Comparison of ENCODE assay signal across 9 cellular contexts in genomic region chr12:123242083-123242904, GRCh38. TPM values are rescaled to one million over a fixed set of nuclear protein-coding genes. Genes with fewer than 3 reads are reported as not detected.
DNase-seq lines count a peak whose midpoint lies in the region; ATAC-seq, FAIRE-seq and TF ChIP-seq lines count a peak whose summit lies in the region.
"Had no signal": no experiment of that assay in that cellular context is flagged by ENCODE, and none has a peak within 500 bp of the region (broad histone marks: within the 10 kb centered on the region; RNA-seq: fewer than 3 reads in every experiment).

No MANE protein-coding gene starts in this region.

- 48 to 58% methylated on average over 4 to 11 of the region's 11 CpGs for WGBS in transverse colon (ENCODE audit: low coverage in 1 of 2), 2 donors

- no peaks in the 10 kb centered on the region for H4K20me1 ChIP-seq in endothelial cell of umbilical vein (replicated peaks; ENCODE audit: control insufficient read depth, extremely low read depth, insufficient read depth, low read length)

- TF ChIP-seq POLR2A in endothelial cell of umbilical vein (IDR thresholded peaks at IDR 0.05; ENCODE audit: low read depth, low read length) = no peak
- no peak for TF ChIP-seq POLR2A in transverse colon (IDR thresholded peaks at IDR 0.05)

- no peak overlapping the region for H3K4me3 Mint-ChIP-seq in progenitor cell of endocrine pancreas (ENCODE audit: low read depth)

- no peak overlapping the region for H3K4me2 ChIP-seq in endothelial cell of umbilical vein (ENCODE audit: insufficient read depth, low read length)

- H3K36me3 ChIP-seq in KOPT-K1 (ENCODE audit: insufficient read depth, low read length) (peaks cover 57% of the 10 kb centered on the region), endothelial cell of umbilical vein (ENCODE audit: control insufficient read depth in 2 of 2, extremely low read depth in 1 of 2, insufficient read depth in 2 of 2, low read length in 2 of 2) (no peaks in the 10 kb centered on the region), transverse colon (no peaks in the 10 kb centered on the region)

- in situ Hi-C loops in transverse colon (cut with MboI; ENCODE audit: low pct_ligation_motif_present in 1 of 4, low pct_unique_long_range_greater_than_20kb in 1 of 4, low sequenced_read_pairs in 3 of 4) = loop anchor here in 3 of 4 donors (25.0 kb wide), 2 partner anchors 205 to 380 kb away; no protein-coding TSS in a partner anchor

- peaks cover 12% of the 10 kb centered on the region for H3K9me3 Mint-ChIP-seq in progenitor cell of endocrine pancreas (ENCODE audit: low read depth)

- H3K9ac ChIP-seq in endothelial cell of umbilical vein (replicated peaks; ENCODE audit: extremely low read depth, insufficient read depth, low read length) = peak overlapping the region; percentile 8

- H3K36me3 Mint-ChIP-seq in progenitor cell of endocrine pancreas (ENCODE audit: insufficient read depth) = peaks cover 17% of the 10 kb centered on the region

- peaks cover 10% of the 10 kb centered on the region for H3K4me1 ChIP-seq in endothelial cell of umbilical vein (ENCODE audit: control insufficient read depth, extremely low read depth, insufficient read depth, low read length)
- peaks cover 4 to 31% (median 8%) of the 10 kb centered on the region in 4 donors for H3K4me1 ChIP-seq in transverse colon

- H3K79me2 ChIP-seq in endothelial cell of umbilical vein (ENCODE audit: control insufficient read depth, insufficient read depth, low read length) = peaks cover 25% of the 10 kb centered on the region

- peaks cover 2% of the 10 kb centered on the region for H3K4me1 Mint-ChIP-seq in progenitor cell of endocrine pancreas (ENCODE audit: low read depth)

- no peaks in the 10 kb centered on the region for H3K9me1 ChIP-seq in endothelial cell of umbilical vein (replicated peaks; ENCODE audit: control insufficient read depth, extremely low read depth, insufficient read depth, low read length)

- H3K27ac ChIP-seq in KOPT-K1 (ENCODE audit: low read depth, low read length, poor library complexity, severe bottlenecking) (peak overlapping the region; percentile 22), endothelial cell of umbilical vein (ENCODE audit: insufficient read depth, low read depth, low read length) (peak overlapping the region; percentile 36), transverse colon (peak overlapping the region in 2 of 4 donors; percentile 2 to 11)
- H3K27ac ChIP-seq: VCaP had no signal

- TF ChIP-seq CTCF in endothelial cell of umbilical vein (IDR thresholded peaks at IDR 0.05; ENCODE audit: extremely low read depth in 1 of 2, insufficient read depth in 1 of 2, low read depth in 1 of 2, low read length in 2 of 2) (no peak), progenitor cell of endocrine pancreas (IDR thresholded peaks at IDR 0.05; ENCODE audit: unreplicated experiment) (no peak), transverse colon (IDR thresholded peaks at IDR 0.05) (no peak)

- dilution Hi-C loops in endothelial cell of umbilical vein (cut with MboI; ENCODE audit: extremely low pct_ligation_motif_present, low sequenced_read_pairs) = no loop called here

- POLR2A ChIA-PET in endothelial cell of umbilical vein (lab: Charles Lee) = interaction anchor here (0.6 to 1.5 kb wide), 2 partner anchors 10 to 473 kb away, joined by 3 to 10 read pairs; partner anchors contain the start of genes MPHOSPH9 and MTRFR

- peak overlapping the region; percentile 80 for H3K27ac Mint-ChIP-seq in progenitor cell of endocrine pancreas

- CTCF ChIA-PET in endothelial cell of umbilical vein (lab: Charles Lee) = interaction anchor here (1.6 to 13.1 kb wide), 2 partner anchors 13 to 198 kb away, joined by 4 to 255 read pairs; no protein-coding TSS in a partner anchor

- H3K27me3 ChIP-seq in endothelial cell of umbilical vein (ENCODE audit: control insufficient read depth in 2 of 2, insufficient read depth in 2 of 2, low read length in 2 of 2) (no peaks in the 10 kb centered on the region), transverse colon (no peaks in the 10 kb centered on the region)

- no peak for ATAC-seq in HG02885 (IDR thresholded peaks at IDR 0.05; ENCODE audit: poor library complexity, unreplicated experiment)

- H2AFZ ChIP-seq in endothelial cell of umbilical vein (ENCODE audit: low read depth, low read length) = peak overlapping the region; percentile 1

- DNase-seq in NCI-H345 (lab: John Stamatoyannopoulos, UW) (peak; percentile 79), endothelial cell of umbilical vein (ENCODE audit: low read depth, low spot score) (peak; percentile 51), progenitor cell of endocrine pancreas (ENCODE audit: low spot score, unreplicated experiment) (no peak), transverse colon (no peak)
- DNase-seq in stimulated activated naive CD4-positive, alpha-beta T cell treated with Interleukin-2 at 50 U/mL for 16 hours (lab: John Stamatoyannopoulos, UW) = no peak
- DNase-seq: stimulated activated CD8-positive, alpha-beta memory T cell treated with anti-CD3 and anti-CD28 coated beads, Interleukin-4, amount 100 ng/mL, for 48 hours had no signal

- peak; percentile 38 for FAIRE-seq in endothelial cell of umbilical vein (lab: Jason Lieb, UNC)

- no peak for TF ChIP-seq EP300 in transverse colon (IDR thresholded peaks at IDR 0.05; ENCODE audit: low read depth)

- intact Hi-C loops in endothelial cell of umbilical vein (cut with micrococcal nuclease) = no loop called here
- intact Hi-C loops in transverse colon (cut with DNase I; ENCODE audit: low total_unique reads) = no loop called here

- H3K9me3 ChIP-seq in KOPT-K1 (ENCODE audit: insufficient read depth, low read length, poor library complexity, severe bottlenecking) = no peaks in the 10 kb centered on the region
- H3K9me3 ChIP-seq in endothelial cell of umbilical vein (replicated peaks; ENCODE audit: control insufficient read depth, insufficient read depth, low read length) = no peaks in the 10 kb centered on the region
- no peaks in the 10 kb centered on the region for H3K9me3 ChIP-seq in transverse colon

- H3K4me3 ChIP-seq in endothelial cell of umbilical vein (replicated peaks in 1 of 3; ENCODE audit: insufficient read depth in 1 of 3, low read depth in 1 of 3, low read length in 3 of 3) (no peak overlapping the region), transverse colon (no peak overlapping the region)

- BruUV-seq in endothelial cell of umbilical vein (replicated peaks; lab: Mats Ljungman, UMichigan) = no TSS peak

- no peaks in the 10 kb centered on the region for H3K27me3 Mint-ChIP-seq in progenitor cell of endocrine pancreas

TF ChIP-seq in endothelial cell of umbilical vein, 7 proteins besides CTCF, POLR2A, EP300 and RAD21:
- TF ChIP-seq EZH2 (IDR thresholded peaks at IDR 0.05; ENCODE audit: borderline replicate concordance, low read depth, low read length, severe bottlenecking) = no peak
- no peak for TF ChIP-seq JUN (IDR thresholded peaks at IDR 0.05; ENCODE audit: borderline replicate concordance, insufficient read depth, insufficient read length, low read depth)
- TF ChIP-seq MAX (IDR thresholded peaks at IDR 0.05; ENCODE audit: insufficient read depth, insufficient read length) = no peak
- no peak for TF ChIP-seq GATA2 (IDR thresholded peaks at IDR 0.05; ENCODE audit: insufficient read depth, insufficient read length, low read depth, low read length)
- TF ChIP-seq POLR2AphosphoS5 (IDR thresholded peaks at IDR 0.05; ENCODE audit: insufficient read depth, low read depth, low read length) = no peak
- no peak for TF ChIP-seq FOS (IDR thresholded peaks at IDR 0.05; ENCODE audit: borderline replicate concordance, insufficient read depth, low read length)
- TF ChIP-seq MYC (IDR thresholded peaks at IDR 0.05; ENCODE audit: low read depth, low read length) = no peak

RNA-seq across cellular contexts. Expression of gene MTRFR, which starts 9.1 kb away (rescaled TPM):
- total RNA-seq in endothelial cell of umbilical vein (12.0 and 14.4 TPM in 2 replicates), progenitor cell of endocrine pancreas (15.1 and 16.3 TPM in 2 replicates), transverse colon (10 to 100 TPM in 2 of 4 donors, 1 to 10 TPM in 2; 3.6 to 19.2 (median 9.7) TPM)
- 8.8 and 9.1 TPM in 2 replicates for polyA plus RNA-seq in endothelial cell of umbilical vein
- 7.7 and 8.5 TPM in 2 replicates for polyA plus RNA-seq in endothelial cell of umbilical vein (2011; cell fraction: cytosol; rRNA removed)
- polyA plus RNA-seq in endothelial cell of umbilical vein (2011; cell fraction: nucleus; rRNA removed) = 3.2 and 4.0 TPM in 2 replicates
- 13.0 and 14.9 TPM in 2 replicates for polyA plus RNA-seq in endothelial cell of umbilical vein (2012)
- polyA minus RNA-seq in endothelial cell of umbilical vein = 10.3 and 11.9 TPM in 2 replicates
- 16.6 TPM for polyA minus RNA-seq in endothelial cell of umbilical vein (2011; cell fraction: cytosol; rRNA and poly(A)+ RNA removed)
- 5.5 and 6.2 TPM in 2 replicates for polyA minus RNA-seq in endothelial cell of umbilical vein (2011; cell fraction: nucleus; rRNA and poly(A)+ RNA removed)

RNA-seq across cellular contexts. Expression of gene MPHOSPH9, which starts 9.4 kb away (rescaled TPM):
- total RNA-seq in endothelial cell of umbilical vein (42.4 and 55.6 TPM in 2 replicates), progenitor cell of endocrine pancreas (36.7 and 39.3 TPM in 2 replicates), transverse colon (10 to 100 TPM; 15.6 to 90.9 (median 40.7) TPM)
- polyA plus RNA-seq in endothelial cell of umbilical vein = 6.4 and 7.8 TPM in 2 replicates
- polyA plus RNA-seq in endothelial cell of umbilical vein (2011; cell fraction: cytosol; rRNA removed) = 10.8 and 12.0 TPM in 2 replicates
- polyA plus RNA-seq in endothelial cell of umbilical vein (2011; cell fraction: nucleus; rRNA removed) = 35.5 and 53.6 TPM in 2 replicates
- polyA plus RNA-seq in endothelial cell of umbilical vein (2012) = 15.3 and 21.6 TPM in 2 replicates
- polyA minus RNA-seq in endothelial cell of umbilical vein = 25.0 and 26.8 TPM in 2 replicates
- polyA minus RNA-seq in endothelial cell of umbilical vein (2011; cell fraction: cytosol; rRNA and poly(A)+ RNA removed) = 37.2 TPM
- 40.3 and 71.6 TPM in 2 replicates for polyA minus RNA-seq in endothelial cell of umbilical vein (2011; cell fraction: nucleus; rRNA and poly(A)+ RNA removed)

RNA-seq across cellular contexts. Expression of gene CDK2AP1, which starts 29.4 kb away (rescaled TPM):
- total RNA-seq in endothelial cell of umbilical vein (320 and 329 TPM in 2 replicates), progenitor cell of endocrine pancreas (182 and 184 TPM in 2 replicates), transverse colon (10 to 100 TPM; 14.2 to 60.5 (median 45.6) TPM)
- 259 and 345 TPM in 2 replicates for polyA plus RNA-seq in endothelial cell of umbilical vein
- 366 and 382 TPM in 2 replicates for polyA plus RNA-seq in endothelial cell of umbilical vein (2011; cell fraction: cytosol; rRNA removed)
- 97.3 and 133 TPM in 2 replicates for polyA plus RNA-seq in endothelial cell of umbilical vein (2011; cell fraction: nucleus; rRNA removed)
- polyA plus RNA-seq in endothelial cell of umbilical vein (2012) = 264 and 304 TPM in 2 replicates
- polyA minus RNA-seq in endothelial cell of umbilical vein = 187 and 217 TPM in 2 replicates
- 51.3 TPM for polyA minus RNA-seq in endothelial cell of umbilical vein (2011; cell fraction: cytosol; rRNA and poly(A)+ RNA removed)
- polyA minus RNA-seq in endothelial cell of umbilical vein (2011; cell fraction: nucleus; rRNA and poly(A)+ RNA removed) = 29.2 and 41.5 TPM in 2 replicates

Comparison
In these comparisons a context has a peak if more than half of its experiments do, and no peak if none do; other contexts are left out.
1. DNase-seq: peak in NCI-H345 (single experiment) and endothelial cell of umbilical vein (single experiment); none in progenitor cell of endocrine pancreas (single experiment), stimulated activated naive CD4-positive, alpha-beta T cell treated with Interleukin-2 at 50 U/mL for 16 hours (single experiment) and transverse colon (single experiment).